In the genomic region with DNA sequence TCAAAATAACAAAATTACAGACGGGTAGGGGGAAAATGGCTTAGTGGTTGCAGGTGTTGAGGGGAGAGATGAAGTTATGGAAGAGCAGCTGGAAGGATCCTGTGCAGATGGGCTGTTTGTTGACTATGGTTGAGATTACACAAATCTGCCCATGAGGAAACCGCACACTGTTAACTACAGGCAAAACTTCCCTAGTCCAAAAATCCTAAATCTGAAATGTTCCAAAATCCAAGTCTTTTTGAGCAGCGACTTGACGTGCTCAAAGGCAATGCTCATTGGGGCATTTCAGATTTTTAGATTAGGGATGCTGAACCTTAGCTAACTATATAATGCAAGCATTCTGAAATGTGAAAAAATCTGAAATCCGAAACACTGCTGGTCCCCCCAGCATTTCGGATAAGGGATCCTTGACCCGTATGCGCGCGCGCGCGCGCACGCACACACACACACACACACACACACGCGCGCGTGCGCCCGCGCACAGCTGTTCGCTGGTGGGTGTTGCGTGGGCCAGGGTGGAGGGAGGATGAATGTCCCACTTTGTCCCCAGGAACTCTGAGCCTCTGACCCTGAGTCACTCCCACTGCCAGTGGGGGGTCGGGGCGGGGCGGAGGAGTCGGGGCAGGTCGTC, we compare ENCODE assay signal across 13 cellular contexts. TPM values are rescaled to one million over a fixed set of nuclear protein-coding genes. Genes with fewer than 3 reads are reported as not detected.
A peak's percentile ranks its signal among the peaks of the same experiment; 100 is the strongest.
DNase-seq lines count a peak whose midpoint lies in the region; ATAC-seq lines count a peak whose summit lies in the region.
"Had no signal": no experiment of that assay in that cellular context is flagged by ENCODE, and none has a peak within 500 bp of the region (broad histone marks: within the 10 kb centered on the region; RNA-seq: fewer than 3 reads in every experiment).

No MANE protein-coding gene starts in this region.

- H3K27ac Mint-ChIP-seq in stimulated activated naive CD8-positive, alpha-beta T cell treated with anti-CD3 and anti-CD28 coated beads, Interleukin-15, Interleukin-2, amounts not matched to agents 100 ng/mL and 50 ng/mL, for 24 hours = no peak overlapping the region
- no peak overlapping the region for H3K27ac Mint-ChIP-seq in stimulated activated naive CD8-positive, alpha-beta T cell treated with anti-CD3 and anti-CD28 coated beads, Interleukin-15, amount 100 ng/mL, for 72 hours
- no peak overlapping the region for H3K27ac Mint-ChIP-seq in dendritic cell treated with granulocyte-macrophage colony-stimulating factor and Interleukin-4, amounts not matched to agents 40 ng/mL and 50 ng/mL, for 4 days
- H3K27ac Mint-ChIP-seq: HFFc6 had no signal

- H3K4me3 Mint-ChIP-seq in stimulated activated naive CD8-positive, alpha-beta T cell treated with anti-CD3 and anti-CD28 coated beads, Interleukin-15, Interleukin-2, amounts not matched to agents 100 ng/mL and 50 ng/mL, for 24 hours = peak overlapping the region; percentile 10
- H3K4me3 Mint-ChIP-seq in stimulated activated naive CD8-positive, alpha-beta T cell treated with anti-CD3 and anti-CD28 coated beads, Interleukin-15, amount 100 ng/mL, for 72 hours = peak overlapping the region in 1 of 2 donors; percentile 53
- peak overlapping the region; percentile 72 for H3K4me3 Mint-ChIP-seq in dendritic cell treated with granulocyte-macrophage colony-stimulating factor and Interleukin-4, amounts not matched to agents 40 ng/mL and 50 ng/mL, for 4 days
- H3K4me3 Mint-ChIP-seq: HFFc6 had no signal

- no peak for ATAC-seq in stimulated activated naive CD8-positive, alpha-beta T cell treated with anti-CD3 and anti-CD28 coated beads, Interleukin-15, amount 100 ng/mL, for 72 hours
- no peak for ATAC-seq in GM21786 (IDR thresholded peaks at IDR 0.05; ENCODE audit: unreplicated experiment)

- H3K27me3 Mint-ChIP-seq in stimulated activated naive CD8-positive, alpha-beta T cell treated with anti-CD3 and anti-CD28 coated beads, Interleukin-15, Interleukin-2, amounts not matched to agents 100 ng/mL and 50 ng/mL, for 24 hours = peaks cover 16% of the 10 kb centered on the region
- peaks cover 47% of the 10 kb centered on the region for H3K27me3 Mint-ChIP-seq in stimulated activated naive CD8-positive, alpha-beta T cell treated with anti-CD3 and anti-CD28 coated beads, Interleukin-15, amount 100 ng/mL, for 72 hours
- H3K27me3 Mint-ChIP-seq in dendritic cell treated with granulocyte-macrophage colony-stimulating factor and Interleukin-4, amounts not matched to agents 40 ng/mL and 50 ng/mL, for 4 days = peaks cover 58% of the 10 kb centered on the region

- H3K4me1 Mint-ChIP-seq in stimulated activated naive CD8-positive, alpha-beta T cell treated with anti-CD3 and anti-CD28 coated beads, Interleukin-15, Interleukin-2, amounts not matched to agents 100 ng/mL and 50 ng/mL, for 24 hours (ENCODE audit: low read depth) = peaks cover 22% of the 10 kb centered on the region
- peaks cover 57% of the 10 kb centered on the region for H3K4me1 Mint-ChIP-seq in stimulated activated naive CD8-positive, alpha-beta T cell treated with anti-CD3 and anti-CD28 coated beads, Interleukin-15, amount 100 ng/mL, for 72 hours
- H3K4me1 Mint-ChIP-seq in dendritic cell treated with granulocyte-macrophage colony-stimulating factor and Interleukin-4, amounts not matched to agents 40 ng/mL and 50 ng/mL, for 4 days (ENCODE audit: low read depth) = peaks cover 55% of the 10 kb centered on the region

- H3K9me3 Mint-ChIP-seq in stimulated activated naive CD8-positive, alpha-beta T cell treated with anti-CD3 and anti-CD28 coated beads, Interleukin-15, Interleukin-2, amounts not matched to agents 100 ng/mL and 50 ng/mL, for 24 hours = no peaks in the 10 kb centered on the region
- no peaks in the 10 kb centered on the region for H3K9me3 Mint-ChIP-seq in stimulated activated naive CD8-positive, alpha-beta T cell treated with anti-CD3 and anti-CD28 coated beads, Interleukin-15, amount 100 ng/mL, for 72 hours
- H3K9me3 Mint-ChIP-seq in dendritic cell treated with granulocyte-macrophage colony-stimulating factor and Interleukin-4, amounts not matched to agents 40 ng/mL and 50 ng/mL, for 4 days = no peaks in the 10 kb centered on the region
- H3K9me3 Mint-ChIP-seq: HFFc6 had no signal

- intact Hi-C loops in dendritic cell treated with granulocyte-macrophage colony-stimulating factor and Interleukin-4, amounts not matched to agents 40 ng/mL and 50 ng/mL, for 4 days (cut with micrococcal nuclease) = loop anchor here (5.0 kb wide), 2 partner anchors 63 to 332 kb away; partner anchors contain the start of gene OCEL1

- no peaks in the 10 kb centered on the region for H3K36me3 Mint-ChIP-seq in stimulated activated naive CD8-positive, alpha-beta T cell treated with anti-CD3 and anti-CD28 coated beads, Interleukin-15, Interleukin-2, amounts not matched to agents 100 ng/mL and 50 ng/mL, for 24 hours (ENCODE audit: low read depth)
- no peaks in the 10 kb centered on the region for H3K36me3 Mint-ChIP-seq in dendritic cell treated with granulocyte-macrophage colony-stimulating factor and Interleukin-4, amounts not matched to agents 40 ng/mL and 50 ng/mL, for 4 days (ENCODE audit: low read depth)

- no peak for DNase-seq in stimulated activated naive CD8-positive, alpha-beta T cell treated with anti-CD3 and anti-CD28 coated beads, Interleukin-15, amount 100 ng/mL, for 72 hours
- DNase-seq in myocyte (ENCODE audit: low read depth) (peak; percentile 11), NCI-H748 (lab: John Stamatoyannopoulos, UW; ENCODE audit: unreplicated experiment) (no peak), inferior parietal cortex (ENCODE audit: extremely low spot score) (no peak), HuH-7.5 (ENCODE audit: low spot score) (no peak)
- DNase-seq: Caco-2; central memory CD4-positive, alpha-beta T cell; HFFc6; NCI-H526 treated with DMSO at 0.1 percent for 48 hours had no signal

RNA-seq across cellular contexts. Expression of gene F2RL3, which starts 6.8 kb away (rescaled TPM):
- not detected in 2 replicates for total RNA-seq in myocyte
- polyA plus RNA-seq in myocyte (2012) = not detected
- total RNA-seq: Caco-2, HFFc6, HT1080 had no signal
